ENCODE assay signal across 14 cellular contexts in the genomic region with DNA sequence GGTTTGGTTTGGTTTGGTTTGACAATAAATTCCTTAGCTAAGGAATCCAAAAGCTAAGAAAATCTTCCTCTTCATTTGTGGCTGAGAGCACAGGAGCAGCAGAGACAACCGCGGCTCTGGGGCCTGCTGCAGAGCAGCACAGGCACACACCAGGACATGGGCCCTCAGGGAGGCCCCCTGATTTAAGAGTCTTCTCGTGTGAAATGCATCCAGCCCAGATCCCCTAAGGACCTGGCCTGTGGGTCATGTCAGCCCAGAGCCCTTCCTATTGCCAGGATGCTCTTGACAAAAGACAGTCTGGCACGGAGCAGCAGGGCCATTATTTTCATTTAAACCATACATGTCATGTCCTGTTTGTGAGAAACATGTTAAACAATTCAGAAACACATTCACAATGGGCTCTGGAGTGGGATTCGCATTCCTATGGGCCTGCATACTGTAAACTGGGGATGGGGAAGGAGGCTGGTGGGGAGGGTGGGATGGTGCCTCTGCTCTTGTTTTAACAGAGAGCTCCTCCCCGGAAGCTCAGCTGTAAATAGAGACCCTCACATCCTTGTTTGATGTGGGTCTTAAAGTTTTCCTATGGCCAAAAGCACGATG.
DNase-seq lines count a peak whose midpoint lies in the region; ATAC-seq, FAIRE-seq and TF ChIP-seq lines count a peak whose summit lies in the region.
"Had no signal": no experiment of that assay in that cellular context is flagged by ENCODE, and none has a peak within 500 bp of the region (broad histone marks: within the 10 kb centered on the region; RNA-seq: fewer than 3 reads in every experiment).

No MANE protein-coding gene starts in this region.

- no peak for FAIRE-seq in GM12891 (lab: Jason Lieb, UNC)
- FAIRE-seq: H54 had no signal

- TF ChIP-seq EP300 in esophagus muscularis mucosa (IDR thresholded peaks at IDR 0.05): no peak

- WGBS in esophagus muscularis mucosa: 70% methylated on average over 7 of the region's 7 CpGs
- 53 to 65% methylated on average over 4 to 6 of the region's 7 CpGs for WGBS in mesodermal cell (ENCODE audit: insufficient coverage in 2 of 2), 2 experiments

- H3K27me3 ChIP-seq in NT2/D1 (ENCODE audit: insufficient read depth, insufficient read length) (no peaks in the 10 kb centered on the region), esophagus muscularis mucosa (no peaks in the 10 kb centered on the region)

- no peaks in the 10 kb centered on the region for H3K9me3 ChIP-seq in NT2/D1 (ENCODE audit: insufficient read depth, low read length)
- no peaks in the 10 kb centered on the region for H3K9me3 ChIP-seq in esophagus muscularis mucosa
- H3K9me3 ChIP-seq in mesodermal cell (ENCODE audit: control insufficient read depth, low read length): no peaks in the 10 kb centered on the region

- ATAC-seq in sciatic nerve: no peak

- H3K4me1 ChIP-seq in NT2/D1 (ENCODE audit: insufficient read depth, insufficient read length) (no peaks in the 10 kb centered on the region), esophagus muscularis mucosa (peaks cover 0 to 15% (median 11%) of the 10 kb centered on the region in 4 donors), mesodermal cell (ENCODE audit: control insufficient read depth, insufficient read depth, low read length, poor library complexity, severe bottlenecking) (no peaks in the 10 kb centered on the region)

- TF ChIP-seq POLR2A in esophagus muscularis mucosa (IDR thresholded peaks at IDR 0.05; ENCODE audit: low read depth): no peak
- TF ChIP-seq POLR2A in GM12891 (IDR thresholded peaks at IDR 0.05; ENCODE audit: low read depth, low read length): no peak

- H3K36me3 ChIP-seq in NT2/D1 (ENCODE audit: insufficient read depth, insufficient read length, low read length): no peaks in the 10 kb centered on the region
- H3K36me3 ChIP-seq in esophagus muscularis mucosa: no peaks in the 10 kb centered on the region
- no peaks in the 10 kb centered on the region for H3K36me3 ChIP-seq in mesodermal cell (ENCODE audit: control insufficient read depth, insufficient read depth, low read length)

- intact Hi-C loops in esophagus muscularis mucosa (cut with DNase I): no loop called here
- intact Hi-C loops in sciatic nerve (cut with DNase I): no loop called here

- no peak for TF ChIP-seq CTCF in esophagus muscularis mucosa (IDR thresholded peaks at IDR 0.05)

- H3K27ac ChIP-seq in esophagus muscularis mucosa (replicated peaks in 1 of 4): no peak overlapping the region
- H3K27ac ChIP-seq in mesodermal cell (ENCODE audit: low read depth, low read length, severe bottlenecking): peak overlapping the region; percentile 55

- H3K9ac ChIP-seq in NT2/D1 (ENCODE audit: insufficient read length, low read depth): no peak overlapping the region

- DNase-seq in NT2/D1 (ENCODE audit: low read depth, low spot score): peak; percentile 25
- peak; percentile 68 for DNase-seq in esophagus muscularis mucosa (ENCODE audit: extremely low spot score)
- no peak for DNase-seq in NK-92 treated with Interleukin-12 subunit alpha and Interleukin-12 subunit beta, amount 100 ng/mL, for 24 hours (lab: John Stamatoyannopoulos, UW)
- no peak for DNase-seq in sciatic nerve (ENCODE audit: low spot score)
- DNase-seq in GM12891 (ENCODE audit: insufficient read length, low spot score): no peak
- DNase-seq in midbrain (lab: John Stamatoyannopoulos, UW): no peak
- DNase-seq: CD8-positive, alpha-beta memory T cell; Kasumi-1; NCI-H1105 treated with DMSO at 0.1 percent for 48 hours; NCI-H187 treated with DMSO at 0.1 percent for 48 hours; NCI-H510A; SIG-M5 had no signal

- no peak overlapping the region for H3K4me3 ChIP-seq in NT2/D1 (ENCODE audit: insufficient read length, low read depth)
- no peak overlapping the region for H3K4me3 ChIP-seq in esophagus muscularis mucosa
- no peak overlapping the region for H3K4me3 ChIP-seq in mesodermal cell (ENCODE audit: extremely low read depth, insufficient read depth, low read length, poor library complexity, severe bottlenecking)

TF ChIP-seq in GM12891, 5 proteins besides CTCF, POLR2A, EP300 and RAD21:
- TF ChIP-seq POU2F2 (IDR thresholded peaks at IDR 0.05; ENCODE audit: low read depth, low read length) (no peak), SPI1 (IDR thresholded peaks at IDR 0.05; ENCODE audit: low read depth, low read length) (no peak), TAF1 (IDR thresholded peaks at IDR 0.05; ENCODE audit: low read depth, low read length) (no peak), PAX5 (IDR thresholded peaks at IDR 0.05; ENCODE audit: insufficient read depth, low read length, severe bottlenecking) (no peak), POLR2AphosphoS5 (IDR thresholded peaks at IDR 0.05; ENCODE audit: low read depth, low read length) (no peak)

Comparison
In these comparisons a context has a peak if more than half of its experiments do, and no peak if none do; other contexts are left out.
1. DNase-seq: peak in NT2/D1 (single experiment) and esophagus muscularis mucosa (single experiment); none in NK-92 treated with Interleukin-12 subunit alpha and Interleukin-12 subunit beta, amount 100 ng/mL, for 24 hours (single experiment), sciatic nerve (single experiment), GM12891 (single experiment) and midbrain (single experiment).